Comparison of ENCODE assay signal across 1 cellular context in genomic region chr16:11456741-11457140, GRCh38.
TF ChIP-seq lines count a peak whose summit lies in the region.

No MANE protein-coding gene starts in this region.

TF ChIP-seq in HepG2, 621 proteins besides CTCF, POLR2A, EP300 and RAD21 (continued from another document):
- TF ChIP-seq, protein P1, sequence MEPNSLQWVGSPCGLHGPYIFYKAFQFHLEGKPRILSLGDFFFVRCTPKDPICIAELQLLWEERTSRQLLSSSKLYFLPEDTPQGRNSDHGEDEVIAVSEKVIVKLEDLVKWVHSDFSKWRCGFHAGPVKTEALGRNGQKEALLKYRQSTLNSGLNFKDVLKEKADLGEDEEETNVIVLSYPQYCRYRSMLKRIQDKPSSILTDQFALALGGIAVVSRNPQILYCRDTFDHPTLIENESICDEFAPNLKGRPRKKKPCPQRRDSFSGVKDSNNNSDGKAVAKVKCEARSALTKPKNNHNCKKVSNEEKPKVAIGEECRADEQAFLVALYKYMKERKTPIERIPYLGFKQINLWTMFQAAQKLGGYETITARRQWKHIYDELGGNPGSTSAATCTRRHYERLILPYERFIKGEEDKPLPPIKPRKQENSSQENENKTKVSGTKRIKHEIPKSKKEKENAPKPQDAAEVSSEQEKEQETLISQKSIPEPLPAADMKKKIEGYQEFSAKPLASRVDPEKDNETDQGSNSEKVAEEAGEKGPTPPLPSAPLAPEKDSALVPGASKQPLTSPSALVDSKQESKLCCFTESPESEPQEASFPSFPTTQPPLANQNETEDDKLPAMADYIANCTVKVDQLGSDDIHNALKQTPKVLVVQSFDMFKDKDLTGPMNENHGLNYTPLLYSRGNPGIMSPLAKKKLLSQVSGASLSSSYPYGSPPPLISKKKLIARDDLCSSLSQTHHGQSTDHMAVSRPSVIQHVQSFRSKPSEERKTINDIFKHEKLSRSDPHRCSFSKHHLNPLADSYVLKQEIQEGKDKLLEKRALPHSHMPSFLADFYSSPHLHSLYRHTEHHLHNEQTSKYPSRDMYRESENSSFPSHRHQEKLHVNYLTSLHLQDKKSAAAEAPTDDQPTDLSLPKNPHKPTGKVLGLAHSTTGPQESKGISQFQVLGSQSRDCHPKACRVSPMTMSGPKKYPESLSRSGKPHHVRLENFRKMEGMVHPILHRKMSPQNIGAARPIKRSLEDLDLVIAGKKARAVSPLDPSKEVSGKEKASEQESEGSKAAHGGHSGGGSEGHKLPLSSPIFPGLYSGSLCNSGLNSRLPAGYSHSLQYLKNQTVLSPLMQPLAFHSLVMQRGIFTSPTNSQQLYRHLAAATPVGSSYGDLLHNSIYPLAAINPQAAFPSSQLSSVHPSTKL (CRISPR knock-in tag; IDR thresholded peaks at IDR 0.05) = no peak
